11 cellular contexts compared by ENCODE assay signal in genomic region chr1:198902616-198903140, GRCh38.
A peak's percentile ranks its signal among the peaks of the same experiment; 100 is the strongest.
DNase-seq lines count a peak whose midpoint lies in the region; TF ChIP-seq lines count a peak whose summit lies in the region.
"Had no signal": no experiment of that assay in that cellular context is flagged by ENCODE, and none has a peak within 500 bp of the region (broad histone marks: within the 10 kb centered on the region; RNA-seq: fewer than 3 reads in every experiment).

No MANE protein-coding gene starts in this region.

- TF ChIP-seq CTCF in HFFc6 (IDR thresholded peaks at IDR 0.05) (no peak), GM10248 (IDR thresholded peaks at IDR 0.05; ENCODE audit: control extremely low read depth, extremely low read depth, low read depth, missing control alignments) (no peak)

- H3K27me3 ChIP-seq in trophoblast cell (ENCODE audit: insufficient read depth, low read length), result no peaks in the 10 kb centered on the region

- H3K79me1 ChIP-seq in trophoblast cell (ENCODE audit: low read length), result peaks cover 2% of the 10 kb centered on the region

- no peak overlapping the region for H3K23ac ChIP-seq in trophoblast cell (ENCODE audit: low read length)

- peaks cover 34% of the 10 kb centered on the region for H3K36me3 Mint-ChIP-seq in HFFc6 (ENCODE audit: low read depth)
- H3K36me3 Mint-ChIP-seq: memory B cell had no signal

- H2AFZ ChIP-seq in trophoblast cell (ENCODE audit: insufficient read depth, low read length, poor library complexity), result peak overlapping the region; percentile 26

- H3K36me3 ChIP-seq in trophoblast cell (ENCODE audit: control insufficient read depth in 1 of 2, insufficient read depth in 2 of 2, low read length in 2 of 2), result no peaks in the 10 kb centered on the region

- H2BK12ac ChIP-seq in trophoblast cell (ENCODE audit: low read length), result peak overlapping the region; percentile 5

- H3K4me3 Mint-ChIP-seq in HFFc6, result peak overlapping the region; percentile 57; the same call in 1 of the 2 replicates
- H3K4me3 Mint-ChIP-seq: CD4-positive, alpha-beta T cell; memory B cell; stimulated activated naive CD8-positive, alpha-beta T cell treated with anti-CD3 and anti-CD28 coated beads, Interleukin-15, amount 100 ng/mL, for 72 hours had no signal

- H3K79me2 ChIP-seq in trophoblast cell (ENCODE audit: control insufficient read depth, insufficient read depth, low read length, poor library complexity), result no peaks in the 10 kb centered on the region

- peak overlapping the region; percentile 30 for H4K91ac ChIP-seq in trophoblast cell (ENCODE audit: low read depth, low read length)

- H3K18ac ChIP-seq in trophoblast cell (ENCODE audit: low read length), result no peak overlapping the region

- H3K14ac ChIP-seq in trophoblast cell (ENCODE audit: low read length), result no peak overlapping the region

- H2BK120ac ChIP-seq in trophoblast cell (ENCODE audit: insufficient read depth, low read length, poor library complexity), result no peak overlapping the region

- no peak overlapping the region for H3K9ac ChIP-seq in trophoblast cell (ENCODE audit: low read length)

- no peaks in the 10 kb centered on the region for H3K9me3 ChIP-seq in trophoblast cell (ENCODE audit: insufficient read depth, low read depth, low read length)

- H3K4me2 ChIP-seq in trophoblast cell (ENCODE audit: low read length), result no peak overlapping the region

- H3K27ac ChIP-seq in epithelial cell of prostate (peak overlapping the region; percentile 82), trophoblast cell (ENCODE audit: low read depth, low read length) (no peak overlapping the region)

- peak overlapping the region; percentile 11 for H4K12ac ChIP-seq in trophoblast cell (ENCODE audit: low read depth, low read length)

- no peaks in the 10 kb centered on the region; the same call in 1 of the 2 replicates for H3K27me3 Mint-ChIP-seq in HFFc6 (ENCODE audit: insufficient read depth)
- H3K27me3 Mint-ChIP-seq: CD4-positive, alpha-beta T cell; memory B cell; stimulated activated naive CD8-positive, alpha-beta T cell treated with anti-CD3 and anti-CD28 coated beads, Interleukin-15, amount 100 ng/mL, for 72 hours had no signal

- CTCF ChIA-PET in GM10248 (lab: Yijun Ruan, JAX), result interaction anchor here (1.1 to 2.1 kb wide), 4 partner anchors 10 to 341 kb away, joined by 3 to 8 read pairs (median 4); no protein-coding TSS in a partner anchor

- H4K8ac ChIP-seq in trophoblast cell (ENCODE audit: low read depth, low read length), result no peak overlapping the region

- peak overlapping the region; percentile 64 for H3K27ac Mint-ChIP-seq in HFFc6
- H3K27ac Mint-ChIP-seq: CD4-positive, alpha-beta T cell; memory B cell had no signal

- DNase-seq in HFFc6, result no peak
- DNase-seq in NCI-H446 (lab: John Stamatoyannopoulos, UW), result peak; percentile 92 to 96
- no peak for DNase-seq in epithelial cell of prostate (ENCODE audit: low read depth, low spot score)
- DNase-seq in trophoblast cell, result no peak
- DNase-seq in GM10248 (ENCODE audit: extremely low spot score), result no peak
- DNase-seq in AML-193 (lab: John Stamatoyannopoulos, UW), result no peak
- DNase-seq in GOT3 (lab: John Stamatoyannopoulos, UW), result no peak
- DNase-seq: CD4-positive, alpha-beta T cell; NCI-H2171 treated with DMSO at 0.1 percent for 48 hours; stimulated activated naive CD8-positive, alpha-beta T cell treated with anti-CD3 and anti-CD28 coated beads, Interleukin-15, amount 100 ng/mL, for 72 hours had no signal

- peaks cover 0 to 2% of the 10 kb centered on the region in 2 experiments for H3K4me1 ChIP-seq in trophoblast cell (ENCODE audit: control insufficient read depth in 1 of 2, insufficient read depth in 2 of 2, low read length in 2 of 2)

- POLR2A ChIA-PET in GM10248 (lab: Yijun Ruan, JAX), result no interaction called here

- H2AK5ac ChIP-seq in trophoblast cell (ENCODE audit: low read length), result no peak overlapping the region

- H2BK5ac ChIP-seq in trophoblast cell (ENCODE audit: low read depth, low read length, poor library complexity), result no peak overlapping the region

- H3K4ac ChIP-seq in trophoblast cell (ENCODE audit: low read depth, low read length), result no peak overlapping the region

- no peaks in the 10 kb centered on the region for H3K9me3 Mint-ChIP-seq in HFFc6
- H3K9me3 Mint-ChIP-seq: CD4-positive, alpha-beta T cell; memory B cell; stimulated activated naive CD8-positive, alpha-beta T cell treated with anti-CD3 and anti-CD28 coated beads, Interleukin-15, amount 100 ng/mL, for 72 hours had no signal

- H3K4me1 Mint-ChIP-seq in HFFc6 (ENCODE audit: low read depth), result peaks cover 54% of the 10 kb centered on the region
- H3K4me1 Mint-ChIP-seq: memory B cell had no signal

- no peak overlapping the region for H3K4me3 ChIP-seq in trophoblast cell (ENCODE audit: low read depth, low read length)

- no CpG with 5 or more reads among the region's 5 CpGs for WGBS in trophoblast cell (ENCODE audit: extremely low coverage, insufficient coverage, insufficient read length)

Comparison
In these comparisons a context has a peak if more than half of its experiments do, and no peak if none do; other contexts are left out.
1. DNase-seq: peak in NCI-H446 (2 of 2); none in HFFc6 (single experiment), epithelial cell of prostate (single experiment), trophoblast cell (0 of 2), GM10248 (single experiment), AML-193 (0 of 2) and GOT3 (single experiment).